8 cellular contexts compared by ENCODE assay signal in genomic region chr7:26184283-26185020, GRCh38. TPM values are rescaled to one million over a fixed set of nuclear protein-coding genes. Genes with fewer than 3 reads are reported as not detected.
DNase-seq lines count a peak whose midpoint lies in the region; FAIRE-seq and TF ChIP-seq lines count a peak whose summit lies in the region.
"Not testable (repeated sequence)": the region's sequence is repeated elsewhere in the genome, so short reads cannot be mapped to it uniquely, and the experiment has no call there.
"Had no signal": no experiment of that assay in that cellular context is flagged by ENCODE, and none has a peak within 500 bp of the region (broad histone marks: within the 10 kb centered on the region; RNA-seq: fewer than 3 reads in every experiment).

No MANE protein-coding gene starts in this region.

- not testable (repeated sequence) for H2AFZ ChIP-seq in PC-9

- H3K4me1 ChIP-seq in HUES48 (ENCODE audit: control insufficient read depth, insufficient read depth, low read length); PC-9 (replicated peaks; ENCODE audit: insufficient read depth); cardiac muscle cell (ENCODE audit: low read depth): not testable (repeated sequence)

- H3K4me3 Mint-ChIP-seq in activated CD4-positive, alpha-beta T cell treated with anti-CD3 and anti-CD28 coated beads, Interleukin-2, amount 10 ng/mL, durations not matched to agents 24 days and 14 days; activated naive CD8-positive, alpha-beta T cell treated with anti-CD3 and anti-CD28 coated beads for 36 hours: not testable (repeated sequence)
- peak overlapping the region; percentile 52 for H3K4me3 Mint-ChIP-seq in neural crest cell

- peaks cover 10% of the 10 kb centered on the region for H3K79me2 ChIP-seq in PC-9 (ENCODE audit: low read depth)

- not testable (repeated sequence) for DNase-seq in D721Med (ENCODE audit: insufficient read length, low spot score); PC-9; activated CD4-positive, alpha-beta T cell treated with anti-CD3 and anti-CD28 coated beads, Interleukin-2, amount 10 ng/mL, durations not matched to agents 24 days and 14 days; activated naive CD8-positive, alpha-beta T cell treated with anti-CD3 and anti-CD28 coated beads for 36 hours; cardiac muscle cell (ENCODE audit: low read depth in 1 of 2, low spot score in 1 of 2); neural crest cell (ENCODE audit: low read depth, low spot score)

- not testable (repeated sequence) for H3K27me3 ChIP-seq in HUES48 (ENCODE audit: control insufficient read depth, insufficient read depth, low read length); PC-9 (ENCODE audit: insufficient read depth, low read depth); cardiac muscle cell

- peaks cover 100% of the 10 kb centered on the region for H3F3A ChIP-seq in PC-9 (ENCODE audit: insufficient read depth, low read depth)

- FAIRE-seq in D721Med (lab: Jason Lieb, UNC), result peak; percentile 82

- not testable (repeated sequence) for H3K4me2 ChIP-seq in PC-9

- not testable (repeated sequence) for H3K9me3 ChIP-seq in HUES48 (ENCODE audit: control insufficient read depth, insufficient read depth, low read length); PC-9 (ENCODE audit: insufficient read depth, low read depth); cardiac muscle cell (ENCODE audit: low read depth)

- BruUV-seq in PC-9 (replicated peaks; lab: Mats Ljungman, UMichigan), result not testable (repeated sequence)

- H3K4me1 Mint-ChIP-seq in activated CD4-positive, alpha-beta T cell treated with anti-CD3 and anti-CD28 coated beads, Interleukin-2, amount 10 ng/mL, durations not matched to agents 24 days and 14 days, result peaks cover 49% of the 10 kb centered on the region
- H3K4me1 Mint-ChIP-seq in activated naive CD8-positive, alpha-beta T cell treated with anti-CD3 and anti-CD28 coated beads for 36 hours, result peaks cover 72% of the 10 kb centered on the region
- peaks cover 51% of the 10 kb centered on the region for H3K4me1 Mint-ChIP-seq in neural crest cell

- peak overlapping the region; percentile 88 for H3K27ac Mint-ChIP-seq in activated CD4-positive, alpha-beta T cell treated with anti-CD3 and anti-CD28 coated beads, Interleukin-2, amount 10 ng/mL, durations not matched to agents 24 days and 14 days
- H3K27ac Mint-ChIP-seq in activated naive CD8-positive, alpha-beta T cell treated with anti-CD3 and anti-CD28 coated beads for 36 hours, result peak overlapping the region; percentile 93
- H3K27ac Mint-ChIP-seq in neural crest cell (ENCODE audit: unreplicated experiment), result not testable (repeated sequence)

- H3K36me3 ChIP-seq in HUES48 (ENCODE audit: control insufficient read depth, insufficient read depth, low read length), result peaks cover 49% of the 10 kb centered on the region
- peaks cover 61% of the 10 kb centered on the region for H3K36me3 ChIP-seq in PC-9 (ENCODE audit: low read depth)
- H3K36me3 ChIP-seq in cardiac muscle cell, result peaks cover 11% of the 10 kb centered on the region

- CTCF ChIA-PET in PC-9 (lab: Charles Lee), result not testable (repeated sequence)

- H3K9me2 ChIP-seq in PC-9 (ENCODE audit: insufficient read depth), result not testable (repeated sequence)

- not testable (repeated sequence) for H3K4me3 ChIP-seq in HUES48 (ENCODE audit: low read depth, low read length); PC-9; cardiac muscle cell

- H3K27me3 Mint-ChIP-seq in activated CD4-positive, alpha-beta T cell treated with anti-CD3 and anti-CD28 coated beads, Interleukin-2, amount 10 ng/mL, durations not matched to agents 24 days and 14 days, result not testable (repeated sequence)
- H3K27me3 Mint-ChIP-seq in activated naive CD8-positive, alpha-beta T cell treated with anti-CD3 and anti-CD28 coated beads for 36 hours, result peaks cover 10% of the 10 kb centered on the region
- H3K27me3 Mint-ChIP-seq in neural crest cell (ENCODE audit: low read depth), result peaks cover 30% of the 10 kb centered on the region

- intact Hi-C loops in PC-9 (cut with micrococcal nuclease; ENCODE audit: unreplicated experiment), result loop anchor here (1.0 kb wide), 1 partner anchor 93 kb away; no protein-coding TSS in a partner anchor
- intact Hi-C loops in activated CD4-positive, alpha-beta T cell treated with anti-CD3 and anti-CD28 coated beads, Interleukin-2, amount 10 ng/mL, durations not matched to agents 24 days and 14 days (cut with micrococcal nuclease), result loop anchor here (1.0 kb wide), 1 partner anchor 28 kb away; no protein-coding TSS in a partner anchor

- H3K9ac ChIP-seq in HUES48 (ENCODE audit: low read depth, low read length), result not testable (repeated sequence)

- H3K36me3 Mint-ChIP-seq in activated CD4-positive, alpha-beta T cell treated with anti-CD3 and anti-CD28 coated beads, Interleukin-2, amount 10 ng/mL, durations not matched to agents 24 days and 14 days (ENCODE audit: low read depth), result peaks cover 78% of the 10 kb centered on the region
- H3K36me3 Mint-ChIP-seq in activated naive CD8-positive, alpha-beta T cell treated with anti-CD3 and anti-CD28 coated beads for 36 hours, result peaks cover 74% of the 10 kb centered on the region
- peaks cover 31% of the 10 kb centered on the region for H3K36me3 Mint-ChIP-seq in neural crest cell (ENCODE audit: low read depth)

- H4K20me1 ChIP-seq in PC-9 (ENCODE audit: insufficient read depth), result peaks cover 32% of the 10 kb centered on the region

- POLR2A ChIA-PET in PC-9 (lab: Charles Lee; ENCODE audit: unreplicated experiment), result interaction anchor here (0.7 kb wide), 1 partner anchor 15 kb away, joined by 4 read pairs; no protein-coding TSS in a partner anchor

- H3K27ac ChIP-seq in HUES48 (ENCODE audit: low read depth, low read length), result peak overlapping the region; percentile 70
- peak overlapping the region; percentile 57 for H3K27ac ChIP-seq in PC-9
- H3K27ac ChIP-seq in cardiac muscle cell, result peak overlapping the region; percentile 64

- TF ChIP-seq CTCF in D721Med (IDR thresholded peaks at IDR 0.05; ENCODE audit: insufficient read depth, missing control alignments); PC-9 (conservative IDR thresholded peaks at IDR 0.05); cardiac muscle cell (IDR thresholded peaks at IDR 0.05; ENCODE audit: low read depth, low read length); neural crest cell (conservative IDR thresholded peaks at IDR 0.05): not testable (repeated sequence)

- not testable (repeated sequence) for H3K9me3 Mint-ChIP-seq in activated CD4-positive, alpha-beta T cell treated with anti-CD3 and anti-CD28 coated beads, Interleukin-2, amount 10 ng/mL, durations not matched to agents 24 days and 14 days; activated naive CD8-positive, alpha-beta T cell treated with anti-CD3 and anti-CD28 coated beads for 36 hours; neural crest cell

RNA-seq across cellular contexts. Expression of gene HNRNPA2B1, which starts 16.1 kb away (rescaled TPM):
- 526 and 792 TPM in 2 replicates for total RNA-seq in PC-9 (2021)
- 862 and 873 TPM in 2 replicates for total RNA-seq in activated CD4-positive, alpha-beta T cell treated with anti-CD3 and anti-CD28 coated beads, Interleukin-2, amount 10 ng/mL, durations not matched to agents 24 days and 14 days
- 100 to 1,000 TPM; 968 to 975 TPM for total RNA-seq in activated naive CD8-positive, alpha-beta T cell treated with anti-CD3 and anti-CD28 coated beads for 36 hours
- 247 and 450 TPM in 2 replicates for total RNA-seq in cardiac muscle cell
- polyA plus RNA-seq in cardiac muscle cell, result 880 and 1,016 TPM in 2 replicates
- total RNA-seq in neural crest cell, result 1,068 and 1,071 TPM in 2 replicates

RNA-seq across cellular contexts. Expression of gene CBX3, which starts 17.1 kb away (rescaled TPM):
- total RNA-seq in PC-9 (2021) (282 and 308 TPM in 2 replicates), cardiac muscle cell (188 and 223 TPM in 2 replicates), neural crest cell (291 and 293 TPM in 2 replicates)
- total RNA-seq in activated CD4-positive, alpha-beta T cell treated with anti-CD3 and anti-CD28 coated beads, Interleukin-2, amount 10 ng/mL, durations not matched to agents 24 days and 14 days, result 307 and 313 TPM in 2 replicates
- total RNA-seq in activated naive CD8-positive, alpha-beta T cell treated with anti-CD3 and anti-CD28 coated beads for 36 hours, result 100 to 1,000 TPM; 366 to 370 TPM
- 213 and 266 TPM in 2 replicates for polyA plus RNA-seq in cardiac muscle cell

RNA-seq across cellular contexts. Expression of gene NFE2L3, which starts 32.5 kb away (rescaled TPM):
- total RNA-seq in PC-9 (2021), result 44.2 and 49.1 TPM in 2 replicates
- total RNA-seq in activated CD4-positive, alpha-beta T cell treated with anti-CD3 and anti-CD28 coated beads, Interleukin-2, amount 10 ng/mL, durations not matched to agents 24 days and 14 days, result 67.8 and 68.7 TPM in 2 replicates
- total RNA-seq in activated naive CD8-positive, alpha-beta T cell treated with anti-CD3 and anti-CD28 coated beads for 36 hours, result 10 to 100 TPM; 35.2 to 35.3 TPM
- total RNA-seq in cardiac muscle cell, result 2.1 TPM in 2 replicates
- polyA plus RNA-seq in cardiac muscle cell, result 2.1 and 3.8 TPM in 2 replicates
- total RNA-seq in neural crest cell, result 2.4 and 3.5 TPM in 2 replicates
- total RNA-seq: SJCRH30 had no signal
